Comparison of ENCODE assay signal across 24 cellular contexts in the genomic region with DNA sequence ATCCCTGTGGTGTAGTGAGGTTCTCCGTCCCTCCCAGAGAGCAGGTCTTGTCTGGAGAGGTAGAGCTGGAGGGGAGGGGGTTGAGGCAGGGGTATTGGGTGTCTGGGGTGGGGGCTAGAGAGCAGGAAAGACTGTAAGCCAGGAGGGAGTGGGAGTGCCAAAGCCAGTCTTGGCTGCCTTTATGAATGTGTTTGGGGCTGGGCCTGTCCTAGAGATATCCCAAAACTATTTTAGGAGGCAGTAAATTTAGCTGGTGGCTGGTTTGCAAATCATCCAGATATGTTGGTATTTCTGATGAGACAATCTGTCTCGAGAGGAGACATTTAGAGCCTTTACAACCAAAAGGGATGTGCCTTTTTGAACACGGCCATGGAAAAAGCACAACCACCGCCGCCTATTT.
DNase-seq lines count a peak whose midpoint lies in the region; ATAC-seq and TF ChIP-seq lines count a peak whose summit lies in the region.
"Had no signal": no experiment of that assay in that cellular context is flagged by ENCODE, and none has a peak within 500 bp of the region (broad histone marks: within the 10 kb centered on the region; RNA-seq: fewer than 3 reads in every experiment).

No MANE protein-coding gene starts in this region.

- POLR2A ChIA-PET in activated B cell treated with CpG ODN at 0.5 μM for 24 hours (lab: Charles Lee), result no interaction called here

- no peak for DNase-seq in activated B cell treated with CpG ODN at 0.5 μM for 24 hours
- peak in 1 of 2 donors; percentile 37 for DNase-seq in heart right ventricle
- DNase-seq in myocyte (ENCODE audit: low read depth), result peak; percentile 65
- DNase-seq in activated T-cell treated with anti-CD3 and anti-CD28 coated beads, Interleukin-2, amount 50 U/mL, for 72 hours, result no peak
- DNase-seq: CD4-positive, CD25-positive, alpha-beta regulatory T cell; DMS53; HFFc6; IMR-90; KG1; MG63; NCI-H1105 treated with DMSO at 0.1 percent for 48 hours; NCI-H2029; NCI-H446 treated with DMSO at 0.1 percent for 48 hours; NCI-H526; NCI-H82; NK-92 treated with Interleukin-12 subunit alpha and Interleukin-12 subunit beta, amount 100 ng/mL, for 24 hours; PC-9; SHP77 had no signal

- no peaks in the 10 kb centered on the region for H3K4me1 Mint-ChIP-seq in activated B cell treated with CpG ODN at 0.5 μM for 24 hours
- H3K4me1 Mint-ChIP-seq in activated T-cell treated with anti-CD3 and anti-CD28 coated beads, Interleukin-2, amount 50 U/mL, for 72 hours (ENCODE audit: low read depth), result no peaks in the 10 kb centered on the region
- H3K4me1 Mint-ChIP-seq: CD4-positive, CD25-positive, alpha-beta regulatory T cell; GM23338 had no signal

- H3K27me3 Mint-ChIP-seq in activated B cell treated with CpG ODN at 0.5 μM for 24 hours, result peaks cover 12% of the 10 kb centered on the region
- H3K27me3 Mint-ChIP-seq in activated T-cell treated with anti-CD3 and anti-CD28 coated beads, Interleukin-2, amount 50 U/mL, for 72 hours (ENCODE audit: low read depth), result peaks cover 5% of the 10 kb centered on the region

- WGBS in heart right ventricle, 2 donors, result 46 to 55% methylated on average over 5 of the region's 5 CpGs

- intact Hi-C loops in activated B cell treated with CpG ODN at 0.5 μM for 24 hours (cut with micrococcal nuclease) (no loop called here), heart right ventricle (cut with DNase I) (loop anchor here in 1 of 10 donors (10.0 kb wide), 1 partner anchor 446 kb away; no protein-coding TSS in a partner anchor)

- peaks cover 0 to 22% (median 12%) of the 10 kb centered on the region in 11 donors for H3K9me3 ChIP-seq in heart right ventricle
- H3K9me3 ChIP-seq in skeletal muscle tissue (ENCODE audit: control insufficient read depth in 3 of 3, low read length in 3 of 3), result peaks cover 0 to 3% (median 3%) of the 10 kb centered on the region in 3 donors

- no peak for ATAC-seq in activated B cell treated with CpG ODN at 0.5 μM for 24 hours (ENCODE audit: low read depth)
- peak; percentile 82 to 98 (median 92) for ATAC-seq in heart right ventricle
- ATAC-seq in HG02571 (IDR thresholded peaks at IDR 0.05; ENCODE audit: unreplicated experiment), result no peak
- no peak for ATAC-seq in GM19395 (IDR thresholded peaks at IDR 0.05; ENCODE audit: unreplicated experiment)
- no peak for ATAC-seq in activated T-cell treated with anti-CD3 and anti-CD28 coated beads, Interleukin-2, amount 50 U/mL, for 72 hours (replicated peaks in 1 of 2)
- ATAC-seq: GM23338 had no signal

- TF ChIP-seq CTCF in activated B cell treated with CpG ODN at 0.5 μM for 24 hours (IDR thresholded peaks at IDR 0.05) (no peak), heart right ventricle (IDR thresholded peaks at IDR 0.05) (no peak)

- CTCF ChIA-PET in activated B cell treated with CpG ODN at 0.5 μM for 24 hours (lab: Charles Lee), result no interaction called here

- H3K36me3 ChIP-seq in heart right ventricle (no peaks in the 10 kb centered on the region), skeletal muscle tissue (ENCODE audit: control insufficient read depth in 3 of 3, insufficient read depth in 3 of 3, low read length in 3 of 3) (no peaks in the 10 kb centered on the region)
- H3K36me3 ChIP-seq: BLaER1, HAP-1, MG63 had no signal

- peaks cover 7% of the 10 kb centered on the region for H3K9me3 Mint-ChIP-seq in activated B cell treated with CpG ODN at 0.5 μM for 24 hours
- H3K9me3 Mint-ChIP-seq in activated T-cell treated with anti-CD3 and anti-CD28 coated beads, Interleukin-2, amount 50 U/mL, for 72 hours, result peaks cover 5 to 12% of the 10 kb centered on the region in 2 donors

- peaks cover 0 to 24% (median 4%) of the 10 kb centered on the region in 9 donors for H3K4me1 ChIP-seq in heart right ventricle
- peaks cover 8 to 13% (median 13%) of the 10 kb centered on the region in 3 donors for H3K4me1 ChIP-seq in skeletal muscle tissue (ENCODE audit: control insufficient read depth in 3 of 3, insufficient read depth in 3 of 3, low read length in 3 of 3)
- H3K4me1 ChIP-seq: BLaER1, HAP-1 had no signal

- peak overlapping the region; percentile 19 for H3K27ac Mint-ChIP-seq in activated B cell treated with CpG ODN at 0.5 μM for 24 hours
- no peak overlapping the region for H3K27ac Mint-ChIP-seq in activated T-cell treated with anti-CD3 and anti-CD28 coated beads, Interleukin-2, amount 50 U/mL, for 72 hours
- H3K27ac Mint-ChIP-seq: CD4-positive, CD25-positive, alpha-beta regulatory T cell; GM23338; HFFc6 had no signal

- H3K9ac ChIP-seq in skeletal muscle tissue (ENCODE audit: low read depth in 1 of 3, low read length in 3 of 3), result peak overlapping the region in 1 of 3 donors; percentile 55
- H3K9ac ChIP-seq: BLaER1 had no signal

- H3K4me3 ChIP-seq in heart right ventricle (no peak overlapping the region), skeletal muscle tissue (ENCODE audit: low read length in 3 of 3) (no peak overlapping the region)
- H3K4me3 ChIP-seq: BLaER1, GM23338, HAP-1, MG63, PC-9 had no signal

- no peak overlapping the region for H3K4me3 Mint-ChIP-seq in activated B cell treated with CpG ODN at 0.5 μM for 24 hours
- H3K4me3 Mint-ChIP-seq in activated T-cell treated with anti-CD3 and anti-CD28 coated beads, Interleukin-2, amount 50 U/mL, for 72 hours, result no peak overlapping the region
- H3K4me3 Mint-ChIP-seq: CD4-positive, CD25-positive, alpha-beta regulatory T cell; GM23338; HFFc6 had no signal

- H3K36me3 Mint-ChIP-seq in activated B cell treated with CpG ODN at 0.5 μM for 24 hours (ENCODE audit: low read depth), result no peaks in the 10 kb centered on the region
- H3K36me3 Mint-ChIP-seq in activated T-cell treated with anti-CD3 and anti-CD28 coated beads, Interleukin-2, amount 50 U/mL, for 72 hours (ENCODE audit: insufficient read depth in 2 of 2), result peaks cover 0 to 8% of the 10 kb centered on the region in 2 donors
- H3K36me3 Mint-ChIP-seq: CD4-positive, CD25-positive, alpha-beta regulatory T cell had no signal

- H3K27me3 ChIP-seq in heart right ventricle (peaks cover 0 to 13% (median 4%) of the 10 kb centered on the region in 7 donors), skeletal muscle tissue (ENCODE audit: control insufficient read depth in 3 of 3, insufficient read depth in 3 of 3, low read length in 3 of 3) (no peaks in the 10 kb centered on the region)
- H3K27me3 ChIP-seq: BLaER1 had no signal

- H3K27ac ChIP-seq in heart right ventricle (peak overlapping the region in 7 of 10 donors; percentile 23 to 81 (median 74)), skeletal muscle tissue (ENCODE audit: low read depth, low read length) (peak overlapping the region; percentile 75)
- H3K27ac ChIP-seq: BLaER1, PC-9 had no signal

Comparison
In these comparisons a context has a peak if more than half of its experiments do, and no peak if none do; other contexts are left out.
1. ATAC-seq: peak in heart right ventricle (8 of 8); none in activated B cell treated with CpG ODN at 0.5 μM for 24 hours (single experiment), HG02571 (single experiment), GM19395 (single experiment) and activated T-cell treated with anti-CD3 and anti-CD28 coated beads, Interleukin-2, amount 50 U/mL, for 72 hours (0 of 2).